ENCODE assay signal across 8 cellular contexts in the genomic region with DNA sequence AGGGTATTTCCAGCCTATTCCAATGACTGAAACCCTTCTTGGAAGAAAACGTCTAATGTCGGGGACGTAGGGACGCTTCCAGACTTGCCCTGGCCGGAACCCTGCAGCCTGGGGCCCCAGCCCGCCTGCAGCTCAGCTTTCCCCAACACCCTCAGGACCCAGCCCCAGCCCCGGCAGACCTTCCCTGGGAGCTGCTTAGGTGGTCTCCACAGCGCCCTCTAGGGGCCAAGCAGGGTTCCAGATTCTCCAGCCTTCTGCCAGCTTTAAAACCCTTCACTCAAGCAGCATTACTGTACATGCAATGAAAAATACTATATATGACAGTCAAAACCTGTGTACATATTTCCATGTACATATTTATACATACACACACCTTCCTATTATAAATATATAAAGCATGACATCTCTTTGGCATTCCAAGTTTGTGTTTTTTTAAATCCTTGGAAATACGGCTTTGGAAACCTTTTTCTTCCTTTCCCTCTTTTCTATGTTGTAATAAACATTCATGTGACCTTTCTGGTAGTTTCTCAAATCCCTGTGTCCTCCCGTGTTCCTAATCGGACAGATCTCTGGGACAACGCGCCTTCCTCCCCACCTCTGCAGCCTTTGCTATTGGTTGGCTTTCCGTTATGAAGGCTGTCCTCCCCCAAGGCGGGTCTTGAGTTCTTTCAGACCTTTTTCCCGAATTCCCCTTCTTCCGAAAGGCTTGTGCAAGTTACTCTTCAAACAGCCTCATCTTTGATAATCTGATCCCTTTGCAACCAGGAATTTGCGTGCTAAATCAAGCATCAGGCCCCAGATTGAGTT.
A peak's percentile ranks its signal among the peaks of the same experiment; 100 is the strongest.
DNase-seq lines count a peak whose midpoint lies in the region; ATAC-seq and TF ChIP-seq lines count a peak whose summit lies in the region.

No MANE protein-coding gene starts in this region.

- H3K4me1 ChIP-seq in heart right ventricle (peaks cover 7 to 49% (median 21%) of the 10 kb centered on the region in 9 donors), gastrocnemius medialis (peaks cover under 1 to 1% of the 10 kb centered on the region in 2 donors)

- peak in 5 of 8 donors; percentile 35 to 66 (median 62) for ATAC-seq in heart right ventricle
- peak; percentile 37 to 60 for ATAC-seq in gastrocnemius medialis
- no peak for ATAC-seq in GM18505 (IDR thresholded peaks at IDR 0.05; ENCODE audit: unreplicated experiment)

- H3K4me1 Mint-ChIP-seq in activated naive CD8-positive, alpha-beta T cell treated with anti-CD3 and anti-CD28 coated beads for 36 hours, result no peaks in the 10 kb centered on the region

- H3K27me3 Mint-ChIP-seq in activated naive CD8-positive, alpha-beta T cell treated with anti-CD3 and anti-CD28 coated beads for 36 hours, result peaks cover 4% of the 10 kb centered on the region

- in situ Hi-C loops in gastrocnemius medialis (cut with MboI; ENCODE audit: low sequenced_read_pairs in 4 of 4), result loop anchor here in 1 of 4 donors (25.0 kb wide), 1 partner anchor 828 kb away; no protein-coding TSS in a partner anchor

- no peaks in the 10 kb centered on the region for H3K36me3 Mint-ChIP-seq in activated naive CD8-positive, alpha-beta T cell treated with anti-CD3 and anti-CD28 coated beads for 36 hours

- no peak overlapping the region for H3K4me3 Mint-ChIP-seq in activated naive CD8-positive, alpha-beta T cell treated with anti-CD3 and anti-CD28 coated beads for 36 hours

- peak; percentile 99 for TF ChIP-seq CTCF in LNCAP (IDR thresholded peaks at IDR 0.05)
- TF ChIP-seq CTCF in heart right ventricle (IDR thresholded peaks at IDR 0.05), result peak; percentile 76 to 89 (median 83)
- TF ChIP-seq CTCF in gastrocnemius medialis (IDR thresholded peaks at IDR 0.05 in 4 of 5, conservative IDR thresholded peaks at IDR 0.05 in 1 of 5), result peak; percentile 55 to 82 (median 74)

- no peak for TF ChIP-seq POLR2A in gastrocnemius medialis (IDR thresholded peaks at IDR 0.05)
- TF ChIP-seq POLR2A in GM18505 (IDR thresholded peaks at IDR 0.05; ENCODE audit: borderline replicate concordance, extremely low read depth, insufficient read depth, insufficient read length), result no peak

- no peaks in the 10 kb centered on the region for H3K9me3 Mint-ChIP-seq in activated naive CD8-positive, alpha-beta T cell treated with anti-CD3 and anti-CD28 coated beads for 36 hours

- intact Hi-C loops in heart right ventricle (cut with DNase I), result loop anchor here in 8 of 10 donors (2.0 to 10.0 kb wide), 5 partner anchors 62 to 187 kb away; a partner anchor contains a TSS
- intact Hi-C loops in gastrocnemius medialis (cut with DNase I; ENCODE audit: low total_unique reads), result loop anchor here (2.0 to 5.0 kb wide), 2 partner anchors 62 to 187 kb away; no protein-coding TSS in a partner anchor

- 65 to 72% methylated on average over 18 of the region's 18 CpGs for WGBS in heart right ventricle, 2 donors

- H3K4me3 ChIP-seq in heart right ventricle (no peak overlapping the region), gastrocnemius medialis (no peak overlapping the region)

- H3K27me3 ChIP-seq in heart right ventricle, result no peaks in the 10 kb centered on the region
- H3K27me3 ChIP-seq in gastrocnemius medialis, result peaks cover 0 to 6% (median 0%) of the 10 kb centered on the region in 3 donors

- H3K27ac Mint-ChIP-seq in activated naive CD8-positive, alpha-beta T cell treated with anti-CD3 and anti-CD28 coated beads for 36 hours, result no peak overlapping the region

- DNase-seq in NCI-H2171 treated with DMSO at 0.1 percent for 48 hours (lab: John Stamatoyannopoulos, UW) (peak; percentile 57), NCI-H2171 (lab: John Stamatoyannopoulos, UW) (no peak), SKM-1 treated with dmso at 0.1 percent for 144 hours (lab: John Stamatoyannopoulos, UW; ENCODE audit: unreplicated experiment) (peak; percentile 84), heart right ventricle (peak; percentile 53 to 67), gastrocnemius medialis (peak; percentile 23 to 41)
- peak; percentile 67 for DNase-seq in activated naive CD8-positive, alpha-beta T cell treated with anti-CD3 and anti-CD28 coated beads for 36 hours

- H3K36me3 ChIP-seq in heart right ventricle, result no peaks in the 10 kb centered on the region
- no peaks in the 10 kb centered on the region for H3K36me3 ChIP-seq in gastrocnemius medialis

- H3K9me3 ChIP-seq in heart right ventricle, result no peaks in the 10 kb centered on the region
- H3K9me3 ChIP-seq in gastrocnemius medialis, result no peaks in the 10 kb centered on the region

- H3K27ac ChIP-seq in heart right ventricle (no peak overlapping the region), gastrocnemius medialis (peak overlapping the region in 1 of 4 donors; percentile 7)
